In genomic region chr12:41026151-41026550, GRCh38 we compare ENCODE assay signal across 26 cellular contexts.
DNase-seq lines count a peak whose midpoint lies in the region; ATAC-seq, FAIRE-seq and TF ChIP-seq lines count a peak whose summit lies in the region.
"Had no signal": no experiment of that assay in that cellular context is flagged by ENCODE, and none has a peak within 500 bp of the region (broad histone marks: within the 10 kb centered on the region; RNA-seq: fewer than 3 reads in every experiment).

No MANE protein-coding gene starts in this region.

- DNase-seq in A549 (ENCODE audit: low read depth in 1 of 2, low spot score in 1 of 2) (no peak), IMR-90 (no peak), type B pancreatic cell (ENCODE audit: extremely low spot score, unreplicated experiment) (no peak), SJCRH30 (no peak), NCI-H146 treated with DMSO at 0.1 percent for 48 hours (lab: John Stamatoyannopoulos, UW; ENCODE audit: unreplicated experiment) (no peak)
- DNase-seq: 8988T; AML-193; Caco-2; Calu3; CD4-positive, alpha-beta T cell; CD8-positive, alpha-beta T cell; DMS53; DMS79; DND-41; EL; GDM1 had no signal

- H3K4me3 ChIP-seq in A549: no peak overlapping the region
- H3K4me3 ChIP-seq in IMR-90 (ENCODE audit: insufficient read depth, low read depth, low read length): no peak overlapping the region
- H3K4me3 ChIP-seq in Loucy (ENCODE audit: low read length, poor library complexity, severe bottlenecking): no peak overlapping the region
- no peak overlapping the region for H3K4me3 ChIP-seq in SJCRH30
- H3K4me3 ChIP-seq: BLaER1 treated with 17β-estradiol and CSF1 and Interleukin-3, amounts not matched to agents 10 nM and 100 nM; GM12878 had no signal

- H3K27ac Mint-ChIP-seq in type B pancreatic cell: peak overlapping the region; percentile 0
- H3K27ac Mint-ChIP-seq: B cell; CD4-positive, alpha-beta T cell; CD8-positive, alpha-beta T cell had no signal

- POLR2A ChIA-PET in A549 (lab: Yijun Ruan, JAX): no interaction called here
- POLR2A ChIA-PET in IMR-90 (lab: Charles Lee; ENCODE audit: unreplicated experiment): no interaction called here

- intact Hi-C loops in IMR-90 (cut with micrococcal nuclease): no loop called here

- no peak overlapping the region for H3K23ac ChIP-seq in IMR-90 (ENCODE audit: low read depth, low read length)

- no peaks in the 10 kb centered on the region for H3K4me1 ChIP-seq in A549
- no peaks in the 10 kb centered on the region for H3K4me1 ChIP-seq in IMR-90 (ENCODE audit: control insufficient read depth, insufficient read depth, low read length)
- peaks cover 2% of the 10 kb centered on the region for H3K4me1 ChIP-seq in Loucy (ENCODE audit: insufficient read depth, low read length, poor library complexity, severe bottlenecking)
- H3K4me1 ChIP-seq in SJCRH30: no peaks in the 10 kb centered on the region
- H3K4me1 ChIP-seq: BLaER1 treated with 17β-estradiol and CSF1 and Interleukin-3, amounts not matched to agents 10 nM and 100 nM; Caco-2 had no signal

- H2AFZ ChIP-seq in IMR-90 (replicated peaks; ENCODE audit: low read length, poor library complexity): no peak overlapping the region
- peak overlapping the region; percentile 29; the same call in 1 of the 2 replicates for H2AFZ ChIP-seq in Loucy (ENCODE audit: low read length)

- in situ Hi-C loops in IMR-90 (cut with MboI; ENCODE audit: low sequenced_read_pairs): no loop called here

- no peaks in the 10 kb centered on the region for H3K79me1 ChIP-seq in IMR-90 (ENCODE audit: low read depth in 1 of 2, low read length in 2 of 2)

- no peak overlapping the region for H4K5ac ChIP-seq in IMR-90 (ENCODE audit: low read depth, low read length)

- no peaks in the 10 kb centered on the region for H3K9me1 ChIP-seq in IMR-90 (ENCODE audit: insufficient read depth, low read length)

- TF ChIP-seq EP300 in A549 (IDR thresholded peaks at IDR 0.05): no peak

- TF ChIP-seq RAD21 in A549 (conservative IDR thresholded peaks at IDR 0.05 in 1 of 2, IDR thresholded peaks at IDR 0.05 in 1 of 2) (no peak), IMR-90 (IDR thresholded peaks at IDR 0.05; ENCODE audit: low read length) (no peak)

- no peak overlapping the region for H4K91ac ChIP-seq in IMR-90 (ENCODE audit: insufficient read depth, low read depth, low read length)

- H3K27me3 ChIP-seq in IMR-90 (ENCODE audit: control insufficient read depth, insufficient read depth, low read length) (no peaks in the 10 kb centered on the region), Loucy (ENCODE audit: insufficient read depth, low read length, poor library complexity, severe bottlenecking) (no peaks in the 10 kb centered on the region), SJCRH30 (no peaks in the 10 kb centered on the region)
- H3K27me3 ChIP-seq: BLaER1 treated with 17β-estradiol and CSF1 and Interleukin-3, amounts not matched to agents 10 nM and 100 nM had no signal

- dilution Hi-C loops in IMR-90 (cut with HindIII; ENCODE audit: low sequenced_read_pairs, unreplicated experiment): no loop called here

- H3K36me3 ChIP-seq in IMR-90 (ENCODE audit: control insufficient read depth, insufficient read depth, low read length) (no peaks in the 10 kb centered on the region), Loucy (ENCODE audit: insufficient read depth, low read length) (no peaks in the 10 kb centered on the region), SJCRH30 (no peaks in the 10 kb centered on the region)
- H3K36me3 ChIP-seq: BLaER1 treated with 17β-estradiol and CSF1 and Interleukin-3, amounts not matched to agents 10 nM and 100 nM had no signal

- H3K9me3 Mint-ChIP-seq in type B pancreatic cell: peaks cover 6% of the 10 kb centered on the region
- H3K9me3 Mint-ChIP-seq: CD8-positive, alpha-beta T cell had no signal

- no peak overlapping the region for H3K9ac ChIP-seq in IMR-90 (ENCODE audit: low read depth, low read length)
- H3K9ac ChIP-seq in Loucy (ENCODE audit: low read depth, low read length, poor library complexity, severe bottlenecking): no peak overlapping the region
- H3K9ac ChIP-seq: BLaER1 treated with 17β-estradiol and CSF1 and Interleukin-3, amounts not matched to agents 10 nM and 100 nM had no signal

- H4K8ac ChIP-seq in IMR-90 (ENCODE audit: low read depth in 2 of 2, low read length in 2 of 2): no peak overlapping the region

- no peaks in the 10 kb centered on the region for H3F3A ChIP-seq in Loucy (ENCODE audit: low read depth)

- no peaks in the 10 kb centered on the region for H3K27me3 Mint-ChIP-seq in type B pancreatic cell
- H3K27me3 Mint-ChIP-seq: B cell; CD4-positive, alpha-beta T cell had no signal

- ATAC-seq in A549 (no peak), IMR-90 (ENCODE audit: low read depth) (no peak), HG02884 (IDR thresholded peaks at IDR 0.05; ENCODE audit: unreplicated experiment) (no peak)
- ATAC-seq: CD8-positive, alpha-beta T cell; GM12878 had no signal

- no peaks in the 10 kb centered on the region for H3K9me2 ChIP-seq in Loucy (replicated peaks; ENCODE audit: low read depth, low read length)

- TF ChIP-seq POLR2A in A549 (IDR thresholded peaks at IDR 0.05; ENCODE audit: low read length): no peak
- no peak for TF ChIP-seq POLR2A in IMR-90 (IDR thresholded peaks at IDR 0.05; ENCODE audit: low read depth, low read length)

- H3K27ac ChIP-seq in A549 (no peak overlapping the region), IMR-90 (ENCODE audit: insufficient read depth, low read length) (no peak overlapping the region), SJCRH30 (no peak overlapping the region)
- H3K27ac ChIP-seq: BLaER1 treated with 17β-estradiol and CSF1 and Interleukin-3, amounts not matched to agents 10 nM and 100 nM; C4-2B had no signal

- TF ChIP-seq CTCF in A549 (IDR thresholded peaks at IDR 0.05) (no peak), IMR-90 (conservative IDR thresholded peaks at IDR 0.05; ENCODE audit: low read depth, low read length) (no peak), Loucy (conservative IDR thresholded peaks at IDR 0.05; ENCODE audit: low read length) (no peak), type B pancreatic cell (conservative IDR thresholded peaks at IDR 0.05) (no peak)

- no peak overlapping the region for H3K18ac ChIP-seq in IMR-90 (ENCODE audit: low read depth, low read length)

- H2BK15ac ChIP-seq in IMR-90 (ENCODE audit: low read depth, low read length): no peak overlapping the region

- H3K4me3 Mint-ChIP-seq in type B pancreatic cell: no peak overlapping the region
- H3K4me3 Mint-ChIP-seq: B cell; CD4-positive, alpha-beta T cell; CD8-positive, alpha-beta T cell had no signal

- no peak overlapping the region for H3K56ac ChIP-seq in IMR-90 (ENCODE audit: extremely low read depth, insufficient read depth, low read length)

- H2BK120ac ChIP-seq in IMR-90 (ENCODE audit: low read depth, low read length): no peak overlapping the region

- CTCF ChIA-PET in A549 (lab: Yijun Ruan, JAX): no interaction called here
- CTCF ChIA-PET in IMR-90 (lab: Yijun Ruan, JAX): no interaction called here

- no peak overlapping the region for H3K14ac ChIP-seq in IMR-90 (replicated peaks; ENCODE audit: low read depth, low read length)

- H3K9me3 ChIP-seq in A549 (no peaks in the 10 kb centered on the region), IMR-90 (ENCODE audit: control insufficient read depth, insufficient read depth, low read length) (no peaks in the 10 kb centered on the region), Loucy (ENCODE audit: insufficient read depth, low read depth, low read length) (no peaks in the 10 kb centered on the region), SJCRH30 (replicated peaks) (no peaks in the 10 kb centered on the region; the same call in 1 of the 2 replicates)
- H3K9me3 ChIP-seq: BLaER1 treated with 17β-estradiol and CSF1 and Interleukin-3, amounts not matched to agents 10 nM and 100 nM; Caco-2 had no signal

- no peak overlapping the region for H2BK5ac ChIP-seq in IMR-90 (ENCODE audit: low read depth, low read length, poor library complexity, severe bottlenecking)

- peaks cover 17% of the 10 kb centered on the region for H3K4me1 Mint-ChIP-seq in type B pancreatic cell (ENCODE audit: unreplicated experiment)
- H3K4me1 Mint-ChIP-seq: B cell had no signal

- no peaks in the 10 kb centered on the region for H3K79me2 ChIP-seq in Loucy (ENCODE audit: insufficient read depth, low read length)

- WGBS in A549 (ENCODE audit: missing lambda C conversion rate): 92% methylated on average over 1 of the region's 1 CpG
- no CpG with 5 or more reads among the region's 1 CpG for WGBS in IMR-90 (ENCODE audit: extremely low coverage in 2 of 2, insufficient read length in 1 of 2), 2 experiments

- H2AK5ac ChIP-seq in IMR-90 (ENCODE audit: low read depth, low read length): no peak overlapping the region

- no TSS peak for BruUV-seq in IMR-90 (replicated peaks; lab: Mats Ljungman, UMichigan)

- no peak for FAIRE-seq in A549 (lab: Jason Lieb, UNC)
- FAIRE-seq: A204.1, D721Med, GM12878, GM12892, GM18507 had no signal

- H3K36me3 Mint-ChIP-seq in type B pancreatic cell: no peaks in the 10 kb centered on the region
- H3K36me3 Mint-ChIP-seq: CD8-positive, alpha-beta T cell had no signal

- no peak overlapping the region for H3K4me2 ChIP-seq in A549
- no peak overlapping the region for H3K4me2 ChIP-seq in IMR-90 (ENCODE audit: low read depth, low read length)
- H3K4me2 ChIP-seq in Loucy (ENCODE audit: low read depth, low read length, poor library complexity, severe bottlenecking): no peak overlapping the region
- H3K4me2 ChIP-seq: BLaER1 treated with 17β-estradiol and CSF1 and Interleukin-3, amounts not matched to agents 10 nM and 100 nM had no signal

- no peak overlapping the region for H3K4ac ChIP-seq in IMR-90 (ENCODE audit: low read depth, low read length)

- H4K20me1 ChIP-seq in IMR-90 (ENCODE audit: insufficient read depth, low read length) (no peaks in the 10 kb centered on the region), Loucy (ENCODE audit: insufficient read depth, low read length, poor library complexity, severe bottlenecking) (no peaks in the 10 kb centered on the region)
- H4K20me1 ChIP-seq: BLaER1 treated with 17β-estradiol and CSF1 and Interleukin-3, amounts not matched to agents 10 nM and 100 nM had no signal

- H2AK9ac ChIP-seq in IMR-90 (replicated peaks; ENCODE audit: low read depth, low read length, poor library complexity): no peak overlapping the region

- no peak overlapping the region for H2BK20ac ChIP-seq in IMR-90 (ENCODE audit: low read depth, low read length)

TF ChIP-seq in A549, 52 proteins besides CTCF, POLR2A, EP300 and RAD21 (continues in another document):
- TF ChIP-seq CHD4 (IDR thresholded peaks at IDR 0.05; ENCODE audit: borderline replicate concordance) (no peak), TP53 (CRISPR knock-in tag; IDR thresholded peaks at IDR 0.05) (no peak)

TF ChIP-seq in IMR-90, 13 proteins besides CTCF, POLR2A, EP300 and RAD21:
- TF ChIP-seq RFX5 (IDR thresholded peaks at IDR 0.05; ENCODE audit: low read depth, low read length) (no peak), MAFK (IDR thresholded peaks at IDR 0.05; ENCODE audit: low read depth, low read length) (0 out of 2 replicates have a peak, but pooled peaks have one; percentile 31)
